ENCODE assay signal across 25 cellular contexts in the genomic region with DNA sequence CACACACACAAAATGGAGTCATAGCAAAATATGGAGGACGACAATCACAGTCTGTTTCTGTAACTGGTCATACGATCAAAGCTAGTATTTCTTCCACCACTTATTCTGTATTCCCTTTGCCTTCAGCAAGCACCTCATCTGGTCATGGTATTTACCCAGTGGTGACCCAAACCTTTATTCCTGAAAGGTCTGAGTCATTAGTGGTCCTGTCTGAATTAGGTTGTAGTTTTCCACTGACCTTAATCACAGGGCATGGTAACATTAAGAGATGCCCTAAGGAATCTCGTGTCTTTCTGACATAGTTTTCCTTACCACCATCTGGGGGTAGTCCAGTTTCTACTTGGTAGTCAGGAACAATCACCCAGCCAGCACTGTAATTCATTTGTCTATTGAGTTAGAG.
"Had no signal": no experiment of that assay in that cellular context is flagged by ENCODE, and none has a peak within 500 bp of the region (broad histone marks: within the 10 kb centered on the region; RNA-seq: fewer than 3 reads in every experiment).

No MANE protein-coding gene starts in this region.

- H3K27ac ChIP-seq: coronary artery, epithelial cell of prostate, esophagus squamous epithelium, gastrocnemius medialis, heart right ventricle, left lung, lower lobe of right lung had no signal

- H3K4me1 ChIP-seq: esophagus squamous epithelium, gastrocnemius medialis, lower lobe of right lung had no signal

- H3K36me3 ChIP-seq: esophagus squamous epithelium, gastrocnemius medialis, heart right ventricle, left lung, lower lobe of right lung had no signal

- H3K9me3 ChIP-seq: esophagus squamous epithelium, gastrocnemius medialis, heart right ventricle, left lung, lower lobe of right lung, mucosa of descending colon had no signal

- H3K4me3 ChIP-seq: coronary artery, esophagus squamous epithelium, gastrocnemius medialis, heart right ventricle, left lung, lower lobe of right lung, mucosa of descending colon had no signal

- DNase-seq: effector CD8-positive, alpha-beta T cell; effector memory CD8-positive, alpha-beta T cell; endodermal cell; erythroblast; esophagus squamous epithelium; foreskin fibroblast; foreskin melanocyte; gastrocnemius medialis; glutamatergic neuron; head of caudate nucleus; heart right ventricle; hippocampal formation; left cardiac atrium; left lung; left ventricle myocardium superior; lower lobe of right lung; mesenchymal stem cell; mucosa of descending colon; naive B cell had no signal

- FAIRE-seq: endometrium, islet of Langerhans, keratinocyte had no signal

- ATAC-seq: effector memory CD8-positive, alpha-beta T cell; esophagus mucosa; gastrocnemius medialis; heart right ventricle; left cardiac atrium; left lung; left ventricle myocardium superior; lower lobe of right lung; mucosa of descending colon had no signal

- H3K27me3 ChIP-seq: esophagus squamous epithelium, gastrocnemius medialis, heart right ventricle, left lung had no signal
